1 cellular context compared by ENCODE assay signal in genomic region chr3:160365872-160366522, GRCh38.
TF ChIP-seq lines count a peak whose summit lies in the region.

No MANE protein-coding gene starts in this region.

TF ChIP-seq in K562, 482 proteins besides CTCF, POLR2A, EP300 and RAD21 (continued from another document):
- TF ChIP-seq ZNF592 (IDR thresholded peaks at IDR 0.05), result no peak
- no peak for TF ChIP-seq KAT7 (CRISPR knock-in tag; IDR thresholded peaks at IDR 0.05; ENCODE audit: borderline replicate concordance)
- no peak for TF ChIP-seq FOXJ2 (tag; IDR thresholded peaks at IDR 0.05)
- no peak for TF ChIP-seq TAF7 (tag; IDR thresholded peaks at IDR 0.05)
- no peak for TF ChIP-seq LCOR (CRISPR knock-in tag; IDR thresholded peaks at IDR 0.05)
- TF ChIP-seq TRIM25 (IDR thresholded peaks at IDR 0.05; ENCODE audit: borderline replicate concordance), result no peak
- no peak for TF ChIP-seq ESRRB (CRISPR knock-in tag; IDR thresholded peaks at IDR 0.05; ENCODE audit: borderline replicate concordance)
- no peak for TF ChIP-seq ATF2 (CRISPR knock-in tag; IDR thresholded peaks at IDR 0.05)
- TF ChIP-seq PURB (CRISPR knock-in tag; IDR thresholded peaks at IDR 0.05; ENCODE audit: low read depth), result no peak
- TF ChIP-seq TEAD1 (CRISPR knock-in tag; IDR thresholded peaks at IDR 0.05), result no peak
- peak; percentile 34; the same call in 1 of the 2 replicates for TF ChIP-seq MAFF (IDR thresholded peaks at IDR 0.05; ENCODE audit: low read length)
- no peak for TF ChIP-seq SIRT6 (IDR thresholded peaks at IDR 0.05; ENCODE audit: low read depth, low read length)
- peak; percentile 75 for TF ChIP-seq ZNF316 (IDR thresholded peaks at IDR 0.05)
- no peak for TF ChIP-seq CCAR2 (IDR thresholded peaks at IDR 0.05; ENCODE audit: low read depth, low read length)
- no peak for TF ChIP-seq ZNF79 (CRISPR knock-in tag; IDR thresholded peaks at IDR 0.05; ENCODE audit: low read depth)
- TF ChIP-seq POLR3G (IDR thresholded peaks at IDR 0.05; ENCODE audit: extremely low read depth, insufficient read length, insufficient replicate concordance), result no peak
- TF ChIP-seq OTX1 (CRISPR knock-in tag; IDR thresholded peaks at IDR 0.05), result no peak
TF ChIP-seq in K562: peak in this region for 4.
